12 cellular contexts compared by ENCODE assay signal in the genomic region with DNA sequence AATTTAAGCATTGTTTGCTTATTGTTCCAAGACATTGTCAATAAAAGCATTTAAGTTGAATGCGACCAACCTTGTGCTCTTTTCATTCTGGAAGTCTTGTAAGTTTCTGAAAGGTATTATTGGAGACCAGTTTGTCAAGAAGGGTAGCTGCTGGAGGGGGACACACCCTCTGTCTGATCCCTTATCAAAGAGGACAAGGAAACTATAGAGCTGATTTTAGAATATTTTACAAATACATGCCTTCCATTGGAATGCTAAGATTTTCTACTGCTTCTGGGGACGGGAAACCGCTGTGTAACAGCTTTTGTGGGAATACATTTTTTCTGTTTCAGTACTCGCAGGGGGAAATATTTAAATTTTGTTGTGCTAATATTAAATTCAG. TPM values are rescaled to one million over a fixed set of nuclear protein-coding genes. Genes with fewer than 3 reads are reported as not detected.
DNase-seq lines count a peak whose midpoint lies in the region; ATAC-seq and TF ChIP-seq lines count a peak whose summit lies in the region.
"Had no signal": no experiment of that assay in that cellular context is flagged by ENCODE, and none has a peak within 500 bp of the region (broad histone marks: within the 10 kb centered on the region; RNA-seq: fewer than 3 reads in every experiment).

No MANE protein-coding gene starts in this region.

- DNase-seq in ELF-1 (ENCODE audit: low read depth, low spot score) (peak; percentile 51), WTC11 (ENCODE audit: low spot score) (no peak), fibroblast of peridontal ligament (ENCODE audit: extremely low read depth) (peak; percentile 81), pons (ENCODE audit: low spot score) (peak; percentile 65), AG08395 (ENCODE audit: low spot score) (no peak), OCI-M2 (lab: John Stamatoyannopoulos, UW; ENCODE audit: unreplicated experiment) (no peak), inferior parietal cortex (ENCODE audit: extremely low spot score) (no peak), superior temporal gyrus (ENCODE audit: extremely low spot score) (no peak)
- DNase-seq: DMS79 treated with DMSO at 0.1 percent for 48 hours; SIG-M5; stimulated activated CD4-positive, alpha-beta T cell treated with anti-CD3 and anti-CD28 coated beads, Interleukin-4, amount 100 ng/mL, for 1 hour had no signal

- H3K9me3 Mint-ChIP-seq in WTC11 = no peaks in the 10 kb centered on the region
- H3K9me3 Mint-ChIP-seq: IgD-negative memory B cell had no signal

- peaks cover 12% of the 10 kb centered on the region; the same call in 1 of the 2 replicates for H3K27me3 Mint-ChIP-seq in WTC11 (ENCODE audit: low read depth)

- peaks cover 23% of the 10 kb centered on the region for H3K36me3 Mint-ChIP-seq in WTC11
- H3K36me3 Mint-ChIP-seq: IgD-negative memory B cell had no signal

- peaks cover 44% of the 10 kb centered on the region for H3K4me1 Mint-ChIP-seq in WTC11

- no peak overlapping the region for H3K4me3 Mint-ChIP-seq in WTC11

- ATAC-seq in WTC11 = no peak

- POLR2A ChIA-PET in WTC11 (lab: Charles Lee) = interaction anchor here (1.0 to 3.8 kb wide), 3 partner anchors 12 to 27 kb away, joined by 3 to 23 read pairs (median 22); no protein-coding TSS in a partner anchor

- CTCF ChIA-PET in WTC11 (lab: Charles Lee) = interaction anchor here (1.6 kb wide), 1 partner anchor 12 kb away, joined by 8 read pairs; no protein-coding TSS in a partner anchor

- no peak for TF ChIP-seq CTCF in WTC11 (IDR thresholded peaks at IDR 0.05)

- peak overlapping the region; percentile 77; the same call in 1 of the 2 replicates for H3K27ac Mint-ChIP-seq in WTC11

TF ChIP-seq in WTC11, 78 proteins besides CTCF, POLR2A, EP300 and RAD21:
- TF ChIP-seq ZSCAN18 (CRISPR knock-in tag; IDR thresholded peaks at IDR 0.05) = no peak
- 0 out of 2 replicates have a peak, but pooled peaks have one; percentile 22 for TF ChIP-seq HMGA2 (CRISPR knock-in tag; IDR thresholded peaks at IDR 0.05)

RNA-seq across cellular contexts. Expression of gene FOS, which starts 3.5 kb away (rescaled TPM):
- 23.9 to 57.4 TPM (median 50.8 TPM) in 3 replicates for total RNA-seq in WTC11 (2021)

Comparison
In these comparisons a context has a peak if more than half of its experiments do, and no peak if none do; other contexts are left out.
1. DNase-seq: peak in ELF-1 (single experiment), fibroblast of peridontal ligament (single experiment) and pons (single experiment); none in WTC11 (single experiment), AG08395 (single experiment), OCI-M2 (single experiment), inferior parietal cortex (single experiment) and superior temporal gyrus (single experiment).